Comparison of ENCODE assay signal across 1 cellular context in genomic region chr1:112619518-112620458, GRCh38.
A peak's percentile ranks its signal among the peaks of the same experiment; 100 is the strongest.
TF ChIP-seq lines count a peak whose summit lies in the region.

CAPZA1 (plus strand) TSS chr1:112619832; CDS start chr1:112619845, 13 bp downstream.

TF ChIP-seq in HepG2, 621 proteins besides CTCF, POLR2A, EP300 and RAD21 (continued from another document and continues in another):
- TF ChIP-seq KIAA2018 (CRISPR knock-in tag; IDR thresholded peaks at IDR 0.05; ENCODE audit: borderline replicate concordance) (no peak), SMAD1 (CRISPR knock-in tag; IDR thresholded peaks at IDR 0.05; ENCODE audit: borderline replicate concordance, low read depth) (no peak), MBNL3 (CRISPR knock-in tag; conservative IDR thresholded peaks at IDR 0.05) (no peak), PATZ1 (CRISPR knock-in tag; IDR thresholded peaks at IDR 0.05) (0 out of 2 replicates have a peak, but pooled peaks have one; percentile 9), ZNF337 (CRISPR knock-in tag; IDR thresholded peaks at IDR 0.05; ENCODE audit: borderline replicate concordance, low read depth) (no peak), ZNF710 (CRISPR knock-in tag; IDR thresholded peaks at IDR 0.05; ENCODE audit: borderline replicate concordance) (peak; percentile 37; the same call in 1 of the 2 replicates), ZNF660 (CRISPR knock-in tag; IDR thresholded peaks at IDR 0.05; ENCODE audit: borderline replicate concordance, low read depth) (no peak), RBM39 (IDR thresholded peaks at IDR 0.05; ENCODE audit: low read depth, low read length, poor library complexity, severe bottlenecking) (no peak), HMGA1 (CRISPR knock-in tag; conservative IDR thresholded peaks at IDR 0.05) (no peak), ZNF496 (CRISPR knock-in tag; IDR thresholded peaks at IDR 0.05; ENCODE audit: insufficient replicate concordance) (no peak), ZIK1 (CRISPR knock-in tag; IDR thresholded peaks at IDR 0.05; ENCODE audit: borderline replicate concordance, low read depth) (no peak), SP1 (IDR thresholded peaks at IDR 0.05) (no peak), SP1 (CRISPR knock-in tag; IDR thresholded peaks at IDR 0.05) (no peak), SMC3 (IDR thresholded peaks at IDR 0.05; ENCODE audit: low read length) (no peak), ZNF576 (CRISPR knock-in tag; IDR thresholded peaks at IDR 0.05) (no peak), HNF4G (IDR thresholded peaks at IDR 0.05; ENCODE audit: borderline replicate concordance, low read depth, low read length) (no peak), HNF4G (CRISPR knock-in tag; IDR thresholded peaks at IDR 0.05; ENCODE audit: borderline replicate concordance, low read depth) (no peak), MATR3 (CRISPR knock-in tag; IDR thresholded peaks at IDR 0.05) (no peak), GATAD2A (CRISPR knock-in tag; IDR thresholded peaks at IDR 0.05) (peak; percentile 58; the same call in 1 of the 2 replicates), SSRP1 (CRISPR knock-in tag; IDR thresholded peaks at IDR 0.05) (no peak), CEBPG (CRISPR knock-in tag; IDR thresholded peaks at IDR 0.05) (0 out of 2 replicates have a peak, but pooled peaks have one; percentile 18), ZNF784 (CRISPR knock-in tag; IDR thresholded peaks at IDR 0.05; ENCODE audit: borderline replicate concordance) (no peak), ZNF564 (CRISPR knock-in tag; IDR thresholded peaks at IDR 0.05) (no peak), ZNF431 (CRISPR knock-in tag; IDR thresholded peaks at IDR 0.05; ENCODE audit: borderline replicate concordance, low read depth) (no peak), ZKSCAN8 (CRISPR knock-in tag; IDR thresholded peaks at IDR 0.05; ENCODE audit: borderline replicate concordance) (no peak), ZNF782 (CRISPR knock-in tag; IDR thresholded peaks at IDR 0.05; ENCODE audit: borderline replicate concordance) (0 out of 2 replicates have a peak, but pooled peaks have one; percentile 52), ZNF7 (CRISPR knock-in tag; IDR thresholded peaks at IDR 0.05) (no peak), ZNF224 (CRISPR knock-in tag; IDR thresholded peaks at IDR 0.05) (no peak), FOSL2 (CRISPR knock-in tag; IDR thresholded peaks at IDR 0.05) (no peak), ZBTB42 (CRISPR knock-in tag; IDR thresholded peaks at IDR 0.05) (no peak), ZNF703 (CRISPR knock-in tag; IDR thresholded peaks at IDR 0.05; ENCODE audit: borderline replicate concordance) (no peak), XRCC5 (optimal IDR thresholded peaks at IDR 0.05; ENCODE audit: low read length) (peak; percentile 17), ZSCAN20 (CRISPR knock-in tag; IDR thresholded peaks at IDR 0.05; ENCODE audit: borderline replicate concordance) (no peak), POLR2G (IDR thresholded peaks at IDR 0.05; ENCODE audit: low read depth, low read length) (peak; percentile 47)
- TF ChIP-seq, protein P1, sequence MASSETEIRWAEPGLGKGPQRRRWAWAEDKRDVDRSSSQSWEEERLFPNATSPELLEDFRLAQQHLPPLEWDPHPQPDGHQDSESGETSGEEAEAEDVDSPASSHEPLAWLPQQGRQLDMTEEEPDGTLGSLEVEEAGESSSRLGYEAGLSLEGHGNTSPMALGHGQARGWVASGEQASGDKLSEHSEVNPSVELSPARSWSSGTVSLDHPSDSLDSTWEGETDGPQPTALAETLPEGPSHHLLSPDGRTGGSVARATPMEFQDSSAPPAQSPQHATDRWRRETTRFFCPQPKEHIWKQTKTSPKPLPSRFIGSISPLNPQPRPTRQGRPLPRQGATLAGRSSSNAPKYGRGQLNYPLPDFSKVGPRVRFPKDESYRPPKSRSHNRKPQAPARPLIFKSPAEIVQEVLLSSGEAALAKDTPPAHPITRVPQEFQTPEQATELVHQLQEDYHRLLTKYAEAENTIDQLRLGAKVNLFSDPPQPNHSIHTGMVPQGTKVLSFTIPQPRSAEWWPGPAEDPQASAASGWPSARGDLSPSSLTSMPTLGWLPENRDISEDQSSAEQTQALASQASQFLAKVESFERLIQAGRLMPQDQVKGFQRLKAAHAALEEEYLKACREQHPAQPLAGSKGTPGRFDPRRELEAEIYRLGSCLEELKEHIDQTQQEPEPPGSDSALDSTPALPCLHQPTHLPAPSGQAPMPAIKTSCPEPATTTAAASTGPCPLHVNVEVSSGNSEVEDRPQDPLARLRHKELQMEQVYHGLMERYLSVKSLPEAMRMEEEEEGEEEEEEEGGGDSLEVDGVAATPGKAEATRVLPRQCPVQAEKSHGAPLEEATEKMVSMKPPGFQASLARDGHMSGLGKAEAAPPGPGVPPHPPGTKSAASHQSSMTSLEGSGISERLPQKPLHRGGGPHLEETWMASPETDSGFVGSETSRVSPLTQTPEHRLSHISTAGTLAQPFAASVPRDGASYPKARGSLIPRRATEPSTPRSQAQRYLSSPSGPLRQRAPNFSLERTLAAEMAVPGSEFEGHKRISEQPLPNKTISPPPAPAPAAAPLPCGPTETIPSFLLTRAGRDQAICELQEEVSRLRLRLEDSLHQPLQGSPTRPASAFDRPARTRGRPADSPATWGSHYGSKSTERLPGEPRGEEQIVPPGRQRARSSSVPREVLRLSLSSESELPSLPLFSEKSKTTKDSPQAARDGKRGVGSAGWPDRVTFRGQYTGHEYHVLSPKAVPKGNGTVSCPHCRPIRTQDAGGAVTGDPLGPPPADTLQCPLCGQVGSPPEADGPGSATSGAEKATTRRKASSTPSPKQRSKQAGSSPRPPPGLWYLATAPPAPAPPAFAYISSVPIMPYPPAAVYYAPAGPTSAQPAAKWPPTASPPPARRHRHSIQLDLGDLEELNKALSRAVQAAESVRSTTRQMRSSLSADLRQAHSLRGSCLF (CRISPR knock-in tag; IDR thresholded peaks at IDR 0.05; ENCODE audit: borderline replicate concordance) = no peak; the same call in 1 of the 2 replicates
- TF ChIP-seq, protein P2, sequence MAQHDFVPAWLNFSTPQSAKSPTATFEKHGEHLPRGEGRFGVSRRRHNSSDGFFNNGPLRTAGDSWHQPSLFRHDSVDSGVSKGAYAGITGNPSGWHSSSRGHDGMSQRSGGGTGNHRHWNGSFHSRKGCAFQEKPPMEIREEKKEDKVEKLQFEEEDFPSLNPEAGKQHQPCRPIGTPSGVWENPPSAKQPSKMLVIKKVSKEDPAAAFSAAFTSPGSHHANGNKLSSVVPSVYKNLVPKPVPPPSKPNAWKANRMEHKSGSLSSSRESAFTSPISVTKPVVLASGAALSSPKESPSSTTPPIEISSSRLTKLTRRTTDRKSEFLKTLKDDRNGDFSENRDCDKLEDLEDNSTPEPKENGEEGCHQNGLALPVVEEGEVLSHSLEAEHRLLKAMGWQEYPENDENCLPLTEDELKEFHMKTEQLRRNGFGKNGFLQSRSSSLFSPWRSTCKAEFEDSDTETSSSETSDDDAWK (CRISPR knock-in tag; IDR thresholded peaks at IDR 0.05) = no peak
- TF ChIP-seq, protein P3, sequence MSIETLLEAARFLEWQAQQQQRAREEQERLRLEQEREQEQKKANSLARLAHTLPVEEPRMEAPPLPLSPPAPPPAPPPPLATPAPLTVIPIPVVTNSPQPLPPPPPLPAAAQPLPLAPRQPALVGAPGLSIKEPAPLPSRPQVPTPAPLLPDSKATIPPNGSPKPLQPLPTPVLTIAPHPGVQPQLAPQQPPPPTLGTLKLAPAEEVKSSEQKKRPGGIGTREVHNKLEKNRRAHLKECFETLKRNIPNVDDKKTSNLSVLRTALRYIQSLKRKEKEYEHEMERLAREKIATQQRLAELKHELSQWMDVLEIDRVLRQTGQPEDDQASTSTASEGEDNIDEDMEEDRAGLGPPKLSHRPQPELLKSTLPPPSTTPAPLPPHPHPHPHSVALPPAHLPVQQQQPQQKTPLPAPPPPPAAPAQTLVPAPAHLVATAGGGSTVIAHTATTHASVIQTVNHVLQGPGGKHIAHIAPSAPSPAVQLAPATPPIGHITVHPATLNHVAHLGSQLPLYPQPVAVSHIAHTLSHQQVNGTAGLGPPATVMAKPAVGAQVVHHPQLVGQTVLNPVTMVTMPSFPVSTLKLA (IDR thresholded peaks at IDR 0.05) = no peak
